In the genomic region with DNA sequence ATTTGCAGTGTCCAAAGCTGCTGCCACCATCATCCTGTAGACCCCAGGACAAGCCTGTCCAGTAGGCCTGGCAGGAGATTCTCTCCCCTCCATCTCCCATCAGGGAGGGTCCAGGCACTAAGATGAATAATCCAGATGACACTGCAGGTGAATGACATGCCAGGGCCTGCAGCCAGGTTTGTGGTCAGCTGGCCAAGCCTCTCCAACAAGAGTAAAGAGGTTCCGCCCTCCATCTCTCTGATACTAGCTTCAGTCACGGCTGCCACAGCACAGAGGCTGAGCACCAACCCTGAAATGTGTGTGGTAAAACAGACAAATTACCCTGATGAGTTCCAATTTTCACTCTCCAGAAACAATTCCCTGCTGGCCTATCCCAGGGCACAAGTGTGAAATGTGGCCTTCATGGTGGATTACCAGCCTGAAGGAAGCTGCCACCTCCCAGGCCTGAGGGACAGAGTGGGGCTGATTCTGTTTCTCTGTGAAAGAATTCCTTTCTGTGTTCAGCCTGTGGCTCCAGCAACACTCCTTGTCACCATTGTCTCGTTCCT, we compare ENCODE assay signal across 15 cellular contexts. TPM values are rescaled to one million over a fixed set of nuclear protein-coding genes. Genes with fewer than 3 reads are reported as not detected.
"Had no signal": no experiment of that assay in that cellular context is flagged by ENCODE, and none has a peak within 500 bp of the region (broad histone marks: within the 10 kb centered on the region; RNA-seq: fewer than 3 reads in every experiment).

No MANE protein-coding gene starts in this region.

- H3K27me3 ChIP-seq: ascending aorta, colonic mucosa, sigmoid colon, upper lobe of right lung had no signal

- H3K36me3 Mint-ChIP-seq: activated naive CD8-positive, alpha-beta T cell treated with anti-CD3 and anti-CD28 coated beads, Interleukin-2, amount 10 ng/mL, durations not matched to agents 7 days and 5 days; natural killer cell had no signal

- H3K9me3 Mint-ChIP-seq: activated naive CD8-positive, alpha-beta T cell treated with anti-CD3 and anti-CD28 coated beads, Interleukin-2, amount 10 ng/mL, durations not matched to agents 7 days and 5 days; natural killer cell; T-helper 2 cell treated with Interferon-gamma antibody and Interleukin-4, amounts not matched to agents 5 μg/mL and 100 μg/mL, for 36 hours had no signal

- H3K36me3 ChIP-seq: ascending aorta, colonic mucosa, sigmoid colon, upper lobe of right lung had no signal

- ATAC-seq: mucosa of descending colon; natural killer cell; stimulated activated naive CD8-positive, alpha-beta T cell treated with anti-CD3 and anti-CD28 coated beads, Interleukin-15, Interleukin-2, amounts not matched to agents 100 U/mL and 50 U/mL, for 24 hours; upper lobe of right lung had no signal

- DNase-seq: activated effector memory CD4-positive, alpha-beta T cell treated with anti-CD3 and anti-CD28 coated beads, Interleukin-2, amount 50 U/mL, for 16 hours; activated naive CD8-positive, alpha-beta T cell treated with anti-CD3 and anti-CD28 coated beads, Interleukin-2, amount 10 ng/mL, durations not matched to agents 7 days and 5 days; colonic mucosa; glutamatergic neuron; mucosa of descending colon; natural killer cell; sigmoid colon; stimulated activated CD4-positive, alpha-beta T cell treated with anti-CD3 and anti-CD28 coated beads, Interleukin-12 subunit alpha, Interleukin-12 subunit beta, amount 100 ng/mL, for 4 hours; stimulated activated CD4-positive, alpha-beta T cell treated with anti-CD3 and anti-CD28 coated beads, Interleukin-2, amount 100 ng/mL, for 48 hours; stimulated activated naive CD8-positive, alpha-beta T cell treated with anti-CD3 and anti-CD28 coated beads, Interleukin-15, Interleukin-2, amounts not matched to agents 100 U/mL and 50 U/mL, for 24 hours; upper lobe of right lung had no signal

- H3K27ac Mint-ChIP-seq: activated naive CD8-positive, alpha-beta T cell treated with anti-CD3 and anti-CD28 coated beads, Interleukin-2, amount 10 ng/mL, durations not matched to agents 7 days and 5 days; natural killer cell; T-helper 2 cell treated with Interferon-gamma antibody and Interleukin-4, amounts not matched to agents 5 μg/mL and 100 μg/mL, for 36 hours had no signal

- H3K4me3 ChIP-seq: ascending aorta, colonic mucosa, mucosa of descending colon, sigmoid colon, upper lobe of right lung had no signal

- H3K4me1 ChIP-seq: ascending aorta, colonic mucosa, sigmoid colon, upper lobe of right lung had no signal

- H3K4me3 Mint-ChIP-seq: activated naive CD8-positive, alpha-beta T cell treated with anti-CD3 and anti-CD28 coated beads, Interleukin-2, amount 10 ng/mL, durations not matched to agents 7 days and 5 days; natural killer cell; T-helper 2 cell treated with Interferon-gamma antibody and Interleukin-4, amounts not matched to agents 5 μg/mL and 100 μg/mL, for 36 hours had no signal

- H3K9me3 ChIP-seq: ascending aorta, colonic mucosa, mucosa of descending colon, sigmoid colon, upper lobe of right lung had no signal

- H3K27ac ChIP-seq: ascending aorta, colonic mucosa, sigmoid colon, upper lobe of right lung had no signal

RNA-seq across cellular contexts. Expression of a gene that starts 20.0 kb away (rescaled TPM):
- total RNA-seq: activated naive CD8-positive, alpha-beta T cell treated with anti-CD3 and anti-CD28 coated beads, Interleukin-2, amount 10 ng/mL, durations not matched to agents 7 days and 5 days; ascending aorta; lung microvascular endothelial cell; sigmoid colon; temporal lobe; upper lobe of right lung had no signal
